ENCODE assay signal across 1 cellular context in the genomic region with DNA sequence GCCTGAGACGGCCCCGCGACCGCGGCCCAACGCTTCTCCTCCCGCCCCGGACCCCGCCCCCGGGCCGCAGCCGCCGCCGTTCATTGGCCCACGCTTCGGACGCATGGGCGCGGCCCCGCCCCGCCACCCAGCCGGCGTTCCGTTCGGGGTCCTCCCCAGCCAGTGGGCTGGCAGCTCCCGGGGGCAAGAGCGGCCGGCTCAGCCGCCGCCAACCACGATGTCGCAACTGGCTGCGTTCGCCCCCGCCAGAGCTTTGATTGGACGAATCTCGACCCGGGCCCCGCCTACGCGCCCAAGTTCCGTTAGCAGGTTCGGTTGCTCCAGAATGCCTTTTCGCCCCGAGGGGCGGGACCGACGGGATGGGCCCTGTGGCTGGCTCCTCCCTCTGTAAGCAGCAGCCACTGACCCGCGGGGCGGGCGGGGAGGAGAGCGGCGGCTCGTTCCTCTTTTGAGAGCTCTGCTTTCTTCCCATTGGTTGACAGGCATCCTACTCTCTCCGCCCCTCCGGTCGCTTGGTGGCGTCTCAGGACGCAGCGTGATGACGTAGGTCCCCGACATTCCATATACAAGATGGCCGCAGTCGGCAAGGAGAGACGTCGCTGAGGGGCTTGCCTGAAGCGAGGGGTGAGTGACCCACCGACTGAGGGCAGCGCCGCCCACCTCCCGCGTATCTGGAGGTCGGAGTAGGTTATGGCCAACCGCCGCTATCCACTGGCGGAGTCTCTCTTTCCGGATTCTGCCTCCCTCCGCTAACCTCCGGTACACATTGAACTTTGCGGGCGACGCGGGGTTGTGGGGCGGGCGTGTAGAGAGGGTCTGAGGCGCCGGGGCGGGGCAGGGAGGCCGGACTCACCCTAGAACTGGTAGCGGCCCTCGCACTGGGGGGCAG.
TF ChIP-seq lines count a peak whose summit lies in the region.

TSS of gene CCNK (plus strand) at position 554 of the 889 bp plus-strand sequence. CDS start 11,269 bp downstream, outside the sequence.
TSS of gene SETD3 (minus strand) at position 4 of the 889 bp plus-strand sequence. CDS start 15,054 bp downstream, outside the sequence.

TF ChIP-seq in WTC11, 78 proteins besides CTCF, POLR2A, EP300 and RAD21 (continued from another document):
- TF ChIP-seq, protein P1, sequence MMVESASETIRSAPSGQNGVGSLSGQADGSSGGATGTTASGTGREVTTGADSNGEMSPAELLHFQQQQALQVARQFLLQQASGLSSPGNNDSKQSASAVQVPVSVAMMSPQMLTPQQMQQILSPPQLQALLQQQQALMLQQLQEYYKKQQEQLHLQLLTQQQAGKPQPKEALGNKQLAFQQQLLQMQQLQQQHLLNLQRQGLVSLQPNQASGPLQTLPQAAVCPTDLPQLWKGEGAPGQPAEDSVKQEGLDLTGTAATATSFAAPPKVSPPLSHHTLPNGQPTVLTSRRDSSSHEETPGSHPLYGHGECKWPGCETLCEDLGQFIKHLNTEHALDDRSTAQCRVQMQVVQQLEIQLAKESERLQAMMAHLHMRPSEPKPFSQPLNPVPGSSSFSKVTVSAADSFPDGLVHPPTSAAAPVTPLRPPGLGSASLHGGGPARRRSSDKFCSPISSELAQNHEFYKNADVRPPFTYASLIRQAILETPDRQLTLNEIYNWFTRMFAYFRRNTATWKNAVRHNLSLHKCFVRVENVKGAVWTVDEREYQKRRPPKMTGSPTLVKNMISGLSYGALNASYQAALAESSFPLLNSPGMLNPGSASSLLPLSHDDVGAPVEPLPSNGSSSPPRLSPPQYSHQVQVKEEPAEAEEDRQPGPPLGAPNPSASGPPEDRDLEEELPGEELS (CRISPR knock-in tag; IDR thresholded peaks at IDR 0.05): peak; percentile 21; the same call in 1 of the 2 replicates
